11 cellular contexts compared by ENCODE assay signal in genomic region chr3:186787642-186788481, GRCh38. TPM values are rescaled to one million over a fixed set of nuclear protein-coding genes. Genes with fewer than 3 reads are reported as not detected.
A peak's percentile ranks its signal among the peaks of the same experiment; 100 is the strongest.
DNase-seq lines count a peak whose midpoint lies in the region; ATAC-seq, FAIRE-seq and TF ChIP-seq lines count a peak whose summit lies in the region.
"Had no signal": no experiment of that assay in that cellular context is flagged by ENCODE, and none has a peak within 500 bp of the region (broad histone marks: within the 10 kb centered on the region; RNA-seq: fewer than 3 reads in every experiment).

No MANE protein-coding gene starts in this region.

- H3K27me3 ChIP-seq in endothelial cell of umbilical vein (ENCODE audit: control insufficient read depth in 2 of 2, insufficient read depth in 2 of 2, low read length in 2 of 2) = no peaks in the 10 kb centered on the region
- H3K27me3 ChIP-seq: thyroid gland had no signal

- FAIRE-seq in endothelial cell of umbilical vein (lab: Jason Lieb, UNC) (no peak), urothelium cell line (lab: Jason Lieb, UNC) (no peak)

- H3K79me2 ChIP-seq in endothelial cell of umbilical vein (ENCODE audit: control insufficient read depth, insufficient read depth, low read length) = peaks cover 51% of the 10 kb centered on the region

- H3K27ac Mint-ChIP-seq in activated naive CD4-positive, alpha-beta T cell treated with anti-CD3 and anti-CD28 coated beads, Interleukin-2, amount 10 ng/mL, durations not matched to agents 7 days and 5 days = peak overlapping the region; percentile 79
- peak overlapping the region; percentile 61 to 100 for H3K27ac Mint-ChIP-seq in stimulated activated naive CD8-positive, alpha-beta T cell treated with anti-CD3 and anti-CD28 coated beads, Interleukin-15, amount 100 ng/mL, for 72 hours

- H4K20me1 ChIP-seq in endothelial cell of umbilical vein (replicated peaks; ENCODE audit: control insufficient read depth, extremely low read depth, insufficient read depth, low read length) = peaks cover 15% of the 10 kb centered on the region

- peaks cover 22% of the 10 kb centered on the region for H3K4me1 ChIP-seq in endothelial cell of umbilical vein (ENCODE audit: control insufficient read depth, extremely low read depth, insufficient read depth, low read length)

- CTCF ChIA-PET in activated naive CD4-positive, alpha-beta T cell treated with anti-CD3 and anti-CD28 coated beads, Interleukin-2, amount 10 ng/mL, durations not matched to agents 7 days and 5 days (lab: Charles Lee) = interaction anchor here (1.3 kb wide), 1 partner anchor 13 kb away, joined by 3 read pairs; no protein-coding TSS in a partner anchor
- CTCF ChIA-PET in endothelial cell of umbilical vein (lab: Charles Lee) = interaction anchor here (0.6 to 1.3 kb wide), 2 partner anchors 33 to 377 kb away, joined by 3 read pairs; no protein-coding TSS in a partner anchor

- dilution Hi-C loops in endothelial cell of umbilical vein (cut with MboI; ENCODE audit: extremely low pct_ligation_motif_present, low sequenced_read_pairs) = no loop called here

- H3K4me3 Mint-ChIP-seq in activated naive CD4-positive, alpha-beta T cell treated with anti-CD3 and anti-CD28 coated beads, Interleukin-2, amount 10 ng/mL, durations not matched to agents 7 days and 5 days = peak overlapping the region; percentile 33
- peak overlapping the region; percentile 97 to 100 for H3K4me3 Mint-ChIP-seq in stimulated activated naive CD8-positive, alpha-beta T cell treated with anti-CD3 and anti-CD28 coated beads, Interleukin-15, amount 100 ng/mL, for 72 hours

- no peak for DNase-seq in activated naive CD4-positive, alpha-beta T cell treated with anti-CD3 and anti-CD28 coated beads, Interleukin-2, amount 10 ng/mL, durations not matched to agents 7 days and 5 days
- DNase-seq in activated naive CD4-positive, alpha-beta T cell treated with Interleukin-2 at 50 U/mL for 16 hours = no peak
- peak; percentile 10 for DNase-seq in RKO (ENCODE audit: low spot score)
- no peak for DNase-seq in endothelial cell of umbilical vein (ENCODE audit: low read depth, low spot score)
- no peak for DNase-seq in stimulated activated naive CD8-positive, alpha-beta T cell treated with anti-CD3 and anti-CD28 coated beads, Interleukin-15, amount 100 ng/mL, for 72 hours
- no peak for DNase-seq in urothelium cell line (ENCODE audit: low spot score)
- DNase-seq in sciatic nerve (ENCODE audit: low spot score) = no peak
- DNase-seq: amniotic stem cell, thyroid gland had no signal

- no peaks in the 10 kb centered on the region for H3K9me3 ChIP-seq in endothelial cell of umbilical vein (replicated peaks; ENCODE audit: control insufficient read depth, insufficient read depth, low read length)
- H3K9me3 ChIP-seq: thyroid gland had no signal

- TF ChIP-seq CTCF in endothelial cell of umbilical vein (IDR thresholded peaks at IDR 0.05; ENCODE audit: extremely low read depth in 1 of 2, insufficient read depth in 1 of 2, low read depth in 1 of 2, low read length in 2 of 2) = no peak

- no peaks in the 10 kb centered on the region for H3K9me3 Mint-ChIP-seq in activated naive CD4-positive, alpha-beta T cell treated with anti-CD3 and anti-CD28 coated beads, Interleukin-2, amount 10 ng/mL, durations not matched to agents 7 days and 5 days
- H3K9me3 Mint-ChIP-seq in stimulated activated naive CD8-positive, alpha-beta T cell treated with anti-CD3 and anti-CD28 coated beads, Interleukin-15, amount 100 ng/mL, for 72 hours = no peaks in the 10 kb centered on the region

- POLR2A ChIA-PET in endothelial cell of umbilical vein (lab: Charles Lee) = no interaction called here

- peaks cover 38 to 44% of the 10 kb centered on the region in 2 experiments for H3K36me3 ChIP-seq in endothelial cell of umbilical vein (ENCODE audit: control insufficient read depth in 2 of 2, extremely low read depth in 1 of 2, insufficient read depth in 2 of 2, low read length in 2 of 2)

- H3K9me1 ChIP-seq in endothelial cell of umbilical vein (replicated peaks; ENCODE audit: control insufficient read depth, extremely low read depth, insufficient read depth, low read length) = no peaks in the 10 kb centered on the region

- no peak overlapping the region for H3K27ac ChIP-seq in endothelial cell of umbilical vein (ENCODE audit: insufficient read depth, low read depth, low read length)
- H3K27ac ChIP-seq: skin epidermis had no signal

- ATAC-seq in stimulated activated naive CD8-positive, alpha-beta T cell treated with anti-CD3 and anti-CD28 coated beads, Interleukin-15, amount 100 ng/mL, for 72 hours = no peak
- no peak for ATAC-seq in GM21825 (IDR thresholded peaks at IDR 0.05; ENCODE audit: unreplicated experiment)
- ATAC-seq in sciatic nerve = no peak

- TF ChIP-seq POLR2A in endothelial cell of umbilical vein (IDR thresholded peaks at IDR 0.05; ENCODE audit: low read depth, low read length) = peak; percentile 57

- no peak overlapping the region for H3K9ac ChIP-seq in endothelial cell of umbilical vein (replicated peaks; ENCODE audit: extremely low read depth, insufficient read depth, low read length)

- peaks cover 79% of the 10 kb centered on the region for H3K36me3 Mint-ChIP-seq in activated naive CD4-positive, alpha-beta T cell treated with anti-CD3 and anti-CD28 coated beads, Interleukin-2, amount 10 ng/mL, durations not matched to agents 7 days and 5 days

- H3K4me2 ChIP-seq in endothelial cell of umbilical vein (ENCODE audit: insufficient read depth, low read length) = peak overlapping the region; percentile 93

- H2AFZ ChIP-seq in endothelial cell of umbilical vein (ENCODE audit: low read depth, low read length) = no peak overlapping the region

- no TSS peak for BruUV-seq in endothelial cell of umbilical vein (replicated peaks; lab: Mats Ljungman, UMichigan)

- intact Hi-C loops in endothelial cell of umbilical vein (cut with micrococcal nuclease) = loop anchor here (10.0 kb wide), 1 partner anchor 803 kb away; no protein-coding TSS in a partner anchor
- intact Hi-C loops in sciatic nerve (cut with DNase I) = no loop called here

- H3K4me3 ChIP-seq in endothelial cell of umbilical vein (replicated peaks in 1 of 3; ENCODE audit: insufficient read depth in 1 of 3, low read depth in 1 of 3, low read length in 3 of 3) = peak overlapping the region in 1 of 3 experiments; percentile 11
- H3K4me3 ChIP-seq: thyroid gland had no signal

- H3K4me1 Mint-ChIP-seq in activated naive CD4-positive, alpha-beta T cell treated with anti-CD3 and anti-CD28 coated beads, Interleukin-2, amount 10 ng/mL, durations not matched to agents 7 days and 5 days = peaks cover 48% of the 10 kb centered on the region
- peaks cover 74% of the 10 kb centered on the region for H3K4me1 Mint-ChIP-seq in stimulated activated naive CD8-positive, alpha-beta T cell treated with anti-CD3 and anti-CD28 coated beads, Interleukin-15, amount 100 ng/mL, for 72 hours

- peaks cover 5% of the 10 kb centered on the region for H3K27me3 Mint-ChIP-seq in activated naive CD4-positive, alpha-beta T cell treated with anti-CD3 and anti-CD28 coated beads, Interleukin-2, amount 10 ng/mL, durations not matched to agents 7 days and 5 days
- no peaks in the 10 kb centered on the region for H3K27me3 Mint-ChIP-seq in stimulated activated naive CD8-positive, alpha-beta T cell treated with anti-CD3 and anti-CD28 coated beads, Interleukin-15, amount 100 ng/mL, for 72 hours

TF ChIP-seq in endothelial cell of umbilical vein, 7 proteins besides CTCF, POLR2A, EP300 and RAD21 (continues in another document):
- TF ChIP-seq EZH2 (IDR thresholded peaks at IDR 0.05; ENCODE audit: borderline replicate concordance, low read depth, low read length, severe bottlenecking) (no peak), FOS (IDR thresholded peaks at IDR 0.05; ENCODE audit: borderline replicate concordance, insufficient read depth, low read length) (no peak), JUN (IDR thresholded peaks at IDR 0.05; ENCODE audit: borderline replicate concordance, insufficient read depth, insufficient read length, low read depth) (no peak), POLR2AphosphoS5 (IDR thresholded peaks at IDR 0.05; ENCODE audit: insufficient read depth, low read depth, low read length) (no peak), GATA2 (IDR thresholded peaks at IDR 0.05; ENCODE audit: insufficient read depth, insufficient read length, low read depth, low read length) (no peak), MYC (IDR thresholded peaks at IDR 0.05; ENCODE audit: low read depth, low read length) (no peak)

RNA-seq across cellular contexts. Expression of gene EIF4A2, which starts 4.5 kb away (rescaled TPM):
- total RNA-seq in endothelial cell of umbilical vein = 260 and 282 TPM in 2 replicates
- polyA plus RNA-seq in endothelial cell of umbilical vein = 255 and 401 TPM in 2 replicates
- polyA plus RNA-seq in endothelial cell of umbilical vein (2011; cell fraction: cytosol; rRNA removed) = 252 and 274 TPM in 2 replicates
- 925 and 1,304 TPM in 2 replicates for polyA plus RNA-seq in endothelial cell of umbilical vein (2011; cell fraction: nucleus; rRNA removed)
- polyA plus RNA-seq in endothelial cell of umbilical vein (2012) = 354 and 358 TPM in 2 replicates
- 312 and 381 TPM in 2 replicates for polyA minus RNA-seq in endothelial cell of umbilical vein
- 231 TPM for polyA minus RNA-seq in endothelial cell of umbilical vein (2011; cell fraction: cytosol; rRNA and poly(A)+ RNA removed)
- polyA minus RNA-seq in endothelial cell of umbilical vein (2011; cell fraction: nucleus; rRNA and poly(A)+ RNA removed) = 447 and 547 TPM in 2 replicates
- total RNA-seq in sciatic nerve = 359 TPM

RNA-seq across cellular contexts. Expression of gene RFC4, which starts 18.4 kb away (rescaled TPM):
- total RNA-seq in endothelial cell of umbilical vein = 29.1 and 33.7 TPM in 2 replicates
- polyA plus RNA-seq in endothelial cell of umbilical vein = 4.6 and 6.2 TPM in 2 replicates
- polyA plus RNA-seq in endothelial cell of umbilical vein (2011; cell fraction: cytosol; rRNA removed) = 13.1 and 15.5 TPM in 2 replicates
- polyA plus RNA-seq in endothelial cell of umbilical vein (2011; cell fraction: nucleus; rRNA removed) = 28.0 and 36.6 TPM in 2 replicates
- 18.1 and 27.7 TPM in 2 replicates for polyA plus RNA-seq in endothelial cell of umbilical vein (2012)
- 6.2 and 6.3 TPM in 2 replicates for polyA minus RNA-seq in endothelial cell of umbilical vein
- 25.2 TPM for polyA minus RNA-seq in endothelial cell of umbilical vein (2011; cell fraction: cytosol; rRNA and poly(A)+ RNA removed)
- 7.2 and 10.0 TPM in 2 replicates for polyA minus RNA-seq in endothelial cell of umbilical vein (2011; cell fraction: nucleus; rRNA and poly(A)+ RNA removed)
- 11.5 TPM for total RNA-seq in sciatic nerve

RNA-seq across cellular contexts. Expression of gene ADIPOQ, which starts 54.6 kb away (rescaled TPM):
- total RNA-seq in endothelial cell of umbilical vein (not detected in 2 replicates), sciatic nerve (21.0 TPM)
- polyA plus RNA-seq in endothelial cell of umbilical vein = not detected in 2 replicates
- not detected in 2 replicates for polyA plus RNA-seq in endothelial cell of umbilical vein (2011; cell fraction: cytosol; rRNA removed)
- polyA plus RNA-seq in endothelial cell of umbilical vein (2011; cell fraction: nucleus; rRNA removed) = not detected in 2 replicates
- polyA plus RNA-seq in endothelial cell of umbilical vein (2012) = not detected in 2 replicates
- polyA minus RNA-seq in endothelial cell of umbilical vein = not detected in 2 replicates
- polyA minus RNA-seq in endothelial cell of umbilical vein (2011; cell fraction: cytosol; rRNA and poly(A)+ RNA removed) = not detected
- not detected in 2 replicates for polyA minus RNA-seq in endothelial cell of umbilical vein (2011; cell fraction: nucleus; rRNA and poly(A)+ RNA removed)

Comparison
In these comparisons a context has a peak if more than half of its experiments do, and no peak if none do; other contexts are left out.
1. RNA of gene ADIPOQ, which starts 54.6 kb away (total RNA-seq): 21.0 TPM in sciatic nerve (single experiment); not detected in endothelial cell of umbilical vein; every median in the first group is over 10 times any median in the second.